1 cellular context compared by ENCODE assay signal in the genomic region with DNA sequence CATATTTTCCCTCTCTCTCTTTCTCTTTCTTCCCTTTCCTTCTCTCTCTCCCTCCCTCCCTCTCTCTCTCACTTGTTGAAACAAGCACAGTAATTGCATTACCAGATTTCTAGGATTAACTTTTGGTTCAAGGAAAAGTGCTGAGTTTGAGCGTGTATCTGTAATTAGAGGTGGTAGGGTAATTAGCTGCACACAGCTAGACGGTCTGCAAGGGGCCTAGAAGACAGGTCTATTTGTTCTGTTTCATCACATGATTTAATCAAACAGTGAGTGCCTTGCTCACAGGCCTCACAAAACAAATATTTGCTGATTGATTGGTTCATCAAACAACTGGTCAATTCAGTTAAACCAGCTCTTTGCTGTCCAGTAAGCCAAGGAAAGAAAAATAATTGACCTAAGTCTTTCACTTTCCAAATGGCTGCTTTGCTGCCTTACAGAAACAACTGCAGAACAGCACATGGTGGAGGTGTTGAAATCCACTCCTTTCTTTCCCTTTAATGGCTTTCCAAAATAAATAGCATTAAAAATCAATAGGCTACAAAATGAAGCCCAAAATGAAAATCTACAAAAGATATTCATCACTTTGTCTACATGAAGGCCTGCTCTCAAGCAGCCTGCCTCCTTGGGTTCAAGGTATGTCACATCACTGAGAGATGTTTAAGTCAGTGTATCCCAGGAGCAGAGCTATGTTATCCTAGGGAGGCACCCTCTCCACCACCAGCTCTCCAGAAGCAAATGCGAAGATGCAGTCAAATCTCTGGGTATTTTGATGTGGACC.
TF ChIP-seq lines count a peak whose summit lies in the region.

No MANE protein-coding gene starts in this region.

TF ChIP-seq in GM23338, 12 proteins besides CTCF, POLR2A, EP300 and RAD21 (continued from another document):
- TF ChIP-seq EZH2 (IDR thresholded peaks at IDR 0.05; ENCODE audit: low read depth, unreplicated experiment) = no peak
- no peak for TF ChIP-seq NANOG (IDR thresholded peaks at IDR 0.05; ENCODE audit: borderline replicate concordance)
- TF ChIP-seq, protein P1, sequence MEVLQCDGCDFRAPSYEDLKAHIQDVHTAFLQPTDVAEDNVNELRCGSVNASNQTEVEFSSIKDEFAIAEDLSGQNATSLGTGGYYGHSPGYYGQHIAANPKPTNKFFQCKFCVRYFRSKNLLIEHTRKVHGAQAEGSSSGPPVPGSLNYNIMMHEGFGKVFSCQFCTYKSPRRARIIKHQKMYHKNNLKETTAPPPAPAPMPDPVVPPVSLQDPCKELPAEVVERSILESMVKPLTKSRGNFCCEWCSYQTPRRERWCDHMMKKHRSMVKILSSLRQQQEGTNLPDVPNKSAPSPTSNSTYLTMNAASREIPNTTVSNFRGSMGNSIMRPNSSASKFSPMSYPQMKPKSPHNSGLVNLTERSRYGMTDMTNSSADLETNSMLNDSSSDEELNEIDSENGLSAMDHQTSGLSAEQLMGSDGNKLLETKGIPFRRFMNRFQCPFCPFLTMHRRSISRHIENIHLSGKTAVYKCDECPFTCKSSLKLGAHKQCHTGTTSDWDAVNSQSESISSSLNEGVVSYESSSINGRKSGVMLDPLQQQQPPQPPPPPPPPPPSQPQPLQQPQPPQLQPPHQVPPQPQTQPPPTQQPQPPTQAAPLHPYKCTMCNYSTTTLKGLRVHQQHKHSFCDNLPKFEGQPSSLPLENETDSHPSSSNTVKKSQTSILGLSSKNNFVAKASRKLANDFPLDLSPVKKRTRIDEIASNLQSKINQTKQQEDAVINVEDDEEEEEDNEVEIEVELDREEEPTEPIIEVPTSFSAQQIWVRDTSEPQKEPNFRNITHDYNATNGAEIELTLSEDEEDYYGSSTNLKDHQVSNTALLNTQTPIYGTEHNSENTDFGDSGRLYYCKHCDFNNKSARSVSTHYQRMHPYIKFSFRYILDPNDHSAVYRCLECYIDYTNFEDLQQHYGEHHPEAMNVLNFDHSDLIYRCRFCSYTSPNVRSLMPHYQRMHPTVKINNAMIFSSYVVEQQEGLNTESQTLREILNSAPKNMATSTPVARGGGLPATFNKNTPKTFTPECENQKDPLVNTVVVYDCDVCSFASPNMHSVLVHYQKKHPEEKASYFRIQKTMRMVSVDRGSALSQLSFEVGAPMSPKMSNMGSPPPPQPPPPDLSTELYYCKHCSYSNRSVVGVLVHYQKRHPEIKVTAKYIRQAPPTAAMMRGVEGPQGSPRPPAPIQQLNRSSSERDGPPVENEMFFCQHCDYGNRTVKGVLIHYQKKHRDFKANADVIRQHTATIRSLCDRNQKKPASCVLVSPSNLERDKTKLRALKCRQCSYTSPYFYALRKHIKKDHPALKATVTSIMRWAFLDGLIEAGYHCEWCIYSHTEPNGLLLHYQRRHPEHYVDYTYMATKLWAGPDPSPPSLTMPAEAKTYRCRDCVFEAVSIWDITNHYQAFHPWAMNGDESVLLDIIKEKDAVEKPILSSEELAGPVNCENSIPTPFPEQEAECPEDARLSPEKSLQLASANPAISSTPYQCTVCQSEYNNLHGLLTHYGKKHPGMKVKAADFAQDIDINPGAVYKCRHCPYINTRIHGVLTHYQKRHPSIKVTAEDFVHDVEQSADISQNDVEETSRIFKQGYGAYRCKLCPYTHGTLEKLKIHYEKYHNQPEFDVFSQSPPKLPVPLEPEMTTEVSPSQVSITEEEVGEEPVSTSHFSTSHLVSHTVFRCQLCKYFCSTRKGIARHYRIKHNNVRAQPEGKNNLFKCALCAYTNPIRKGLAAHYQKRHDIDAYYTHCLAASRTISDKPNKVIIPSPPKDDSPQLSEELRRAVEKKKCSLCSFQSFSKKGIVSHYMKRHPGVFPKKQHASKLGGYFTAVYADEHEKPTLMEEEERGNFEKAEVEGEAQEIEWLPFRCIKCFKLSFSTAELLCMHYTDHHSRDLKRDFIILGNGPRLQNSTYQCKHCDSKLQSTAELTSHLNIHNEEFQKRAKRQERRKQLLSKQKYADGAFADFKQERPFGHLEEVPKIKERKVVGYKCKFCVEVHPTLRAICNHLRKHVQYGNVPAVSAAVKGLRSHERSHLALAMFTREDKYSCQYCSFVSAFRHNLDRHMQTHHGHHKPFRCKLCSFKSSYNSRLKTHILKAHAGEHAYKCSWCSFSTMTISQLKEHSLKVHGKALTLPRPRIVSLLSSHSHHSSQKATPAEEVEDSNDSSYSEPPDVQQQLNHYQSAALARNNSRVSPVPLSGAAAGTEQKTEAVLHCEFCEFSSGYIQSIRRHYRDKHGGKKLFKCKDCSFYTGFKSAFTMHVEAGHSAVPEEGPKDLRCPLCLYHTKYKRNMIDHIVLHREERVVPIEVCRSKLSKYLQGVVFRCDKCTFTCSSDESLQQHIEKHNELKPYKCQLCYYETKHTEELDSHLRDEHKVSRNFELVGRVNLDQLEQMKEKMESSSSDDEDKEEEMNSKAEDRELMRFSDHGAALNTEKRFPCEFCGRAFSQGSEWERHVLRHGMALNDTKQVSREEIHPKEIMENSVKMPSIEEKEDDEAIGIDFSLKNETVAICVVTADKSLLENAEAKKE (CRISPR knock-in tag; IDR thresholded peaks at IDR 0.05) = no peak
- no peak for TF ChIP-seq CREB1 (CRISPR knock-in tag; IDR thresholded peaks at IDR 0.05; ENCODE audit: low read depth)
- TF ChIP-seq POLR2AphosphoS5 (IDR thresholded peaks at IDR 0.05; ENCODE audit: low read depth) = no peak
